10 cellular contexts compared by ENCODE assay signal in genomic region chr9:110626109-110626829, GRCh38. TPM values are rescaled to one million over a fixed set of nuclear protein-coding genes. Genes with fewer than 3 reads are reported as not detected.
A peak's percentile ranks its signal among the peaks of the same experiment; 100 is the strongest.
DNase-seq lines count a peak whose midpoint lies in the region; ATAC-seq, FAIRE-seq and TF ChIP-seq lines count a peak whose summit lies in the region.
"Had no signal": no experiment of that assay in that cellular context is flagged by ENCODE, and none has a peak within 500 bp of the region (broad histone marks: within the 10 kb centered on the region; RNA-seq: fewer than 3 reads in every experiment).

No MANE protein-coding gene starts in this region.

- H3F3A ChIP-seq in SK-N-SH (replicated peaks; ENCODE audit: insufficient read depth): no peaks in the 10 kb centered on the region

- H3K36me3 ChIP-seq in vagina: no peaks in the 10 kb centered on the region
- no peaks in the 10 kb centered on the region for H3K36me3 ChIP-seq in SK-N-SH (replicated peaks in 1 of 2; ENCODE audit: control insufficient read depth in 1 of 2, insufficient read depth in 2 of 2, low read length in 1 of 2)

- TF ChIP-seq RAD21 in SK-N-SH (IDR thresholded peaks at IDR 0.05; ENCODE audit: low read length): no peak

- WGBS in SK-N-SH (ENCODE audit: low lambda C conversion rate): 70% methylated on average over 9 of the region's 9 CpGs

- no peaks in the 10 kb centered on the region for H4K20me1 ChIP-seq in SK-N-SH (ENCODE audit: insufficient read depth)

- intact Hi-C loops in vagina (cut with DNase I): no loop called here

- no peak overlapping the region for H3K9ac ChIP-seq in SK-N-SH

- CTCF ChIA-PET in SK-N-SH (lab: Yijun Ruan, JAX): interaction anchor here (1.5 kb wide), 1 partner anchor 443 kb away, joined by 3 read pairs; no protein-coding TSS in a partner anchor

- no peak overlapping the region for H2AFZ ChIP-seq in SK-N-SH (ENCODE audit: low read depth)

- H3K9me3 ChIP-seq in vagina: no peaks in the 10 kb centered on the region
- no peaks in the 10 kb centered on the region for H3K9me3 ChIP-seq in SK-N-SH

- no peaks in the 10 kb centered on the region for H3K9me2 ChIP-seq in SK-N-SH

- peak; percentile 97 for ATAC-seq in HG02678 (IDR thresholded peaks at IDR 0.05; ENCODE audit: unreplicated experiment)

- TF ChIP-seq POLR2A in vagina (IDR thresholded peaks at IDR 0.05): no peak

- H3K27ac ChIP-seq in vagina (no peak overlapping the region), SK-N-SH (ENCODE audit: low read depth in 2 of 2, low read length in 1 of 2) (no peak overlapping the region)
- H3K27ac ChIP-seq: VCaP had no signal

- H3K27me3 ChIP-seq in vagina: no peaks in the 10 kb centered on the region
- no peaks in the 10 kb centered on the region for H3K27me3 ChIP-seq in SK-N-SH (ENCODE audit: insufficient read depth)

- TF ChIP-seq CTCF in vagina (IDR thresholded peaks at IDR 0.05): no peak
- no peak for TF ChIP-seq CTCF in SK-N-SH (IDR thresholded peaks at IDR 0.05)

- no peak for TF ChIP-seq EP300 in SK-N-SH (IDR thresholded peaks at IDR 0.05; ENCODE audit: borderline replicate concordance in 1 of 2, low read depth in 1 of 2, low read length in 1 of 2)

- peak; percentile 4 for DNase-seq in NOMO-1 treated with DMSO at 0.1 percent for 48 hours (lab: John Stamatoyannopoulos, UW; ENCODE audit: unreplicated experiment)
- DNase-seq in NOMO-1 treated with dmso at 0.1 percent for 144 hours (lab: John Stamatoyannopoulos, UW; ENCODE audit: unreplicated experiment): no peak
- peak; percentile 70 for DNase-seq in T1000 (lab: John Stamatoyannopoulos, UW)
- peak; percentile 92 for DNase-seq in skeletal muscle cell (ENCODE audit: low read depth)
- no peak for DNase-seq in vagina (ENCODE audit: extremely low spot score in 2 of 2)
- no peak for DNase-seq in SK-N-SH
- no peak for DNase-seq in RCC 7860 (ENCODE audit: low spot score)

- POLR2A ChIA-PET in SK-N-SH (lab: Yijun Ruan, JAX): no interaction called here

- no peak overlapping the region for H3K4me2 ChIP-seq in SK-N-SH

- no peak for FAIRE-seq in RCC 7860 (lab: Jason Lieb, UNC)
- FAIRE-seq: A204.1 had no signal

- no peaks in the 10 kb centered on the region for H3K79me2 ChIP-seq in SK-N-SH (ENCODE audit: insufficient read depth)

- no peak overlapping the region for H3K4me3 ChIP-seq in skeletal muscle cell (ENCODE audit: low read depth, low read length)
- H3K4me3 ChIP-seq in vagina: no peak overlapping the region
- no peak overlapping the region for H3K4me3 ChIP-seq in SK-N-SH (ENCODE audit: low read depth in 2 of 2, low read length in 1 of 2)

- H3K4me1 ChIP-seq in vagina: no peaks in the 10 kb centered on the region
- peaks cover 0 to 7% of the 10 kb centered on the region in 2 experiments; a peak in 1 of 4 replicates for H3K4me1 ChIP-seq in SK-N-SH (ENCODE audit: control insufficient read depth in 1 of 2, insufficient read depth in 2 of 2, low read depth in 1 of 2, low read length in 1 of 2)

TF ChIP-seq in SK-N-SH, 30 proteins besides CTCF, POLR2A, EP300 and RAD21:
- TF ChIP-seq MEF2A (IDR thresholded peaks at IDR 0.05; ENCODE audit: borderline replicate concordance, low read depth): no peak
- no peak for TF ChIP-seq RFX5 (IDR thresholded peaks at IDR 0.05; ENCODE audit: low read length)
- TF ChIP-seq MAX (IDR thresholded peaks at IDR 0.05; ENCODE audit: low read depth): no peak
- TF ChIP-seq USF1 (IDR thresholded peaks at IDR 0.05; ENCODE audit: borderline replicate concordance, low read depth): no peak
- TF ChIP-seq PBX3 (IDR thresholded peaks at IDR 0.05): no peak
- no peak for TF ChIP-seq REST (IDR thresholded peaks at IDR 0.05; ENCODE audit: low read depth, low read length)
- no peak for TF ChIP-seq EZH2phosphoT487 (IDR thresholded peaks at IDR 0.05; ENCODE audit: borderline replicate concordance, low read depth)
- TF ChIP-seq GABPA (IDR thresholded peaks at IDR 0.05; ENCODE audit: low read depth): no peak
- TF ChIP-seq RCOR1 (IDR thresholded peaks at IDR 0.05; ENCODE audit: low read length): no peak
- no peak for TF ChIP-seq IRF3 (IDR thresholded peaks at IDR 0.05; ENCODE audit: low read depth, low read length)
- TF ChIP-seq TEAD4 (IDR thresholded peaks at IDR 0.05; ENCODE audit: borderline replicate concordance, insufficient read depth): no peak
- TF ChIP-seq TAF1 (IDR thresholded peaks at IDR 0.05; ENCODE audit: borderline replicate concordance, low read depth, low read length): no peak
- TF ChIP-seq TCF12 (IDR thresholded peaks at IDR 0.05): no peak
- TF ChIP-seq FOSL2 (IDR thresholded peaks at IDR 0.05; ENCODE audit: borderline replicate concordance, low read depth): no peak
- no peak for TF ChIP-seq GATA2 (CRISPR knock-in tag; IDR thresholded peaks at IDR 0.05)
- no peak for TF ChIP-seq ELF1 (IDR thresholded peaks at IDR 0.05)
- no peak for TF ChIP-seq POLR2AphosphoS5 (IDR thresholded peaks at IDR 0.05; ENCODE audit: low read depth, low read length)
- TF ChIP-seq MXI1 (IDR thresholded peaks at IDR 0.05; ENCODE audit: low read depth, low read length): no peak
- TF ChIP-seq FOXM1 (IDR thresholded peaks at IDR 0.05; ENCODE audit: low read depth): no peak

RNA-seq across cellular contexts. Expression of gene MUSK, which starts 42.3 kb away (rescaled TPM):
- not detected for total RNA-seq in vagina
- polyA plus RNA-seq in SK-N-SH (2012; rRNA removed): not detected in 2 replicates
- polyA plus RNA-seq in SK-N-SH (2012; cell fraction: cytosol; rRNA removed): 0.03 and 0.04 TPM in 2 replicates
- polyA plus RNA-seq in SK-N-SH (2012; cell fraction: nucleus; rRNA removed): not detected in 2 replicates

RNA-seq across cellular contexts. Expression of gene SVEP1, which starts 46.7 kb away (rescaled TPM):
- 84.5 TPM for total RNA-seq in vagina
- 0.10 and 0.11 TPM in 2 replicates for polyA plus RNA-seq in SK-N-SH (2012; rRNA removed)
- 0.12 and 0.17 TPM in 2 replicates for polyA plus RNA-seq in SK-N-SH (2012; cell fraction: cytosol; rRNA removed)
- polyA plus RNA-seq in SK-N-SH (2012; cell fraction: nucleus; rRNA removed): 0.15 and 0.29 TPM in 2 replicates

Comparison
In these comparisons a context has a peak if more than half of its experiments do, and no peak if none do; other contexts are left out.
1. DNase-seq: peak in NOMO-1 treated with DMSO at 0.1 percent for 48 hours (single experiment), T1000 (single experiment) and skeletal muscle cell (single experiment); none in NOMO-1 treated with dmso at 0.1 percent for 144 hours (single experiment), vagina (0 of 2), SK-N-SH (single experiment) and RCC 7860 (single experiment).